In genomic region chr1:241519308-241520079, GRCh38 we compare ENCODE assay signal across 1 cellular context.
A peak's percentile ranks its signal among the peaks of the same experiment; 100 is the strongest.
TF ChIP-seq lines count a peak whose summit lies in the region.

TSS of gene FH (minus strand) at chr1:241519755. CDS start at chr1:241519722, 33 bp downstream.

TF ChIP-seq in HepG2, 621 proteins besides CTCF, POLR2A, EP300 and RAD21 (continued from another document and continues in another):
- TF ChIP-seq SP1 (IDR thresholded peaks at IDR 0.05) (no peak), SP1 (CRISPR knock-in tag; IDR thresholded peaks at IDR 0.05) (peak; percentile 84), SRSF1 (optimal IDR thresholded peaks at IDR 0.05; ENCODE audit: low read depth, low read length) (no peak), MXD3 (CRISPR knock-in tag; IDR thresholded peaks at IDR 0.05) (peak; percentile 74), ZNF496 (CRISPR knock-in tag; IDR thresholded peaks at IDR 0.05; ENCODE audit: insufficient replicate concordance) (no peak), ZNF619 (CRISPR knock-in tag; IDR thresholded peaks at IDR 0.05) (no peak; the same call in 1 of the 2 replicates), DNMT1 (CRISPR knock-in tag; IDR thresholded peaks at IDR 0.05) (peak; percentile 87; the same call in 1 of the 2 replicates), ATF7 (IDR thresholded peaks at IDR 0.05) (no peak), ATF7 (CRISPR knock-in tag; IDR thresholded peaks at IDR 0.05) (no peak), ZNF460 (CRISPR knock-in tag; IDR thresholded peaks at IDR 0.05; ENCODE audit: borderline replicate concordance) (no peak), TAF15 (IDR thresholded peaks at IDR 0.05; ENCODE audit: low read depth, low read length, poor library complexity, severe bottlenecking) (no peak), CAMTA2 (CRISPR knock-in tag; IDR thresholded peaks at IDR 0.05; ENCODE audit: borderline replicate concordance) (no peak), ZNF644 (CRISPR knock-in tag; IDR thresholded peaks at IDR 0.05; ENCODE audit: low read depth) (no peak), ZNF354B (CRISPR knock-in tag; IDR thresholded peaks at IDR 0.05) (no peak), PHF5A (CRISPR knock-in tag; IDR thresholded peaks at IDR 0.05; ENCODE audit: low read depth, unreplicated experiment) (no peak), TBX2 (CRISPR knock-in tag; IDR thresholded peaks at IDR 0.05; ENCODE audit: borderline replicate concordance) (peak; percentile 80; the same call in 1 of the 2 replicates), ZNF451 (CRISPR knock-in tag; IDR thresholded peaks at IDR 0.05) (peak; percentile 76), ZNF784 (CRISPR knock-in tag; IDR thresholded peaks at IDR 0.05; ENCODE audit: borderline replicate concordance) (no peak), ZFP90 (CRISPR knock-in tag; IDR thresholded peaks at IDR 0.05; ENCODE audit: borderline replicate concordance) (no peak; the same call in 1 of the 2 replicates), ZNF225 (CRISPR knock-in tag; IDR thresholded peaks at IDR 0.05) (0 out of 2 replicates have a peak, but pooled peaks have one; percentile 57), AHR (CRISPR knock-in tag; IDR thresholded peaks at IDR 0.05) (0 out of 2 replicates have a peak, but pooled peaks have one; percentile 30), ZFP1 (CRISPR knock-in tag; IDR thresholded peaks at IDR 0.05) (no peak), SSRP1 (CRISPR knock-in tag; IDR thresholded peaks at IDR 0.05) (no peak), NR3C1 (CRISPR knock-in tag; IDR thresholded peaks at IDR 0.05) (no peak), FOXA3 (CRISPR knock-in tag; IDR thresholded peaks at IDR 0.05) (peak; percentile 40), HOXA5 (CRISPR knock-in tag; IDR thresholded peaks at IDR 0.05) (no peak; the same call in 1 of the 2 replicates), GTF3A (CRISPR knock-in tag; conservative IDR thresholded peaks at IDR 0.05) (no peak), HBP1 (CRISPR knock-in tag; IDR thresholded peaks at IDR 0.05; ENCODE audit: low read depth) (peak; percentile 52; the same call in 1 of the 2 replicates), YEATS2 (CRISPR knock-in tag; IDR thresholded peaks at IDR 0.05; ENCODE audit: borderline replicate concordance) (peak; percentile 59), ZNF235 (CRISPR knock-in tag; IDR thresholded peaks at IDR 0.05; ENCODE audit: borderline replicate concordance) (peak; percentile 76; the same call in 1 of the 2 replicates), ZBTB33 (CRISPR knock-in tag; IDR thresholded peaks at IDR 0.05) (no peak), ZBTB44 (CRISPR knock-in tag; IDR thresholded peaks at IDR 0.05) (no peak), GPN1 (CRISPR knock-in tag; IDR thresholded peaks at IDR 0.05; ENCODE audit: borderline replicate concordance) (no peak), CSRNP1 (CRISPR knock-in tag; IDR thresholded peaks at IDR 0.05) (0 out of 2 replicates have a peak, but pooled peaks have one; percentile 52), RBM22 (optimal IDR thresholded peaks at IDR 0.05; ENCODE audit: low read length) (no peak), KLF15 (CRISPR knock-in tag; IDR thresholded peaks at IDR 0.05; ENCODE audit: borderline replicate concordance) (peak; percentile 50; the same call in 1 of the 2 replicates), ESRRA (CRISPR knock-in tag; IDR thresholded peaks at IDR 0.05; ENCODE audit: low read depth) (no peak; the same call in 1 of the 2 replicates), MATR3 (CRISPR knock-in tag; IDR thresholded peaks at IDR 0.05) (no peak), ZMYM2 (CRISPR knock-in tag; IDR thresholded peaks at IDR 0.05) (no peak), BCL6 (CRISPR knock-in tag; IDR thresholded peaks at IDR 0.05) (peak; percentile 63; the same call in 1 of the 2 replicates), ZNF768 (CRISPR knock-in tag; IDR thresholded peaks at IDR 0.05) (peak; percentile 69; the same call in 1 of the 2 replicates), ZNF34 (CRISPR knock-in tag; IDR thresholded peaks at IDR 0.05; ENCODE audit: borderline replicate concordance) (0 out of 2 replicates have a peak, but pooled peaks have one; percentile 69), NFRKB (IDR thresholded peaks at IDR 0.05) (no peak), PRPF4 (IDR thresholded peaks at IDR 0.05; ENCODE audit: low read depth, low read length, poor library complexity, severe bottlenecking) (no peak), FOXP1 (IDR thresholded peaks at IDR 0.05) (no peak), FOXP1 (CRISPR knock-in tag; IDR thresholded peaks at IDR 0.05) (no peak), ZNF800 (CRISPR knock-in tag; IDR thresholded peaks at IDR 0.05) (peak; percentile 76; the same call in 1 of the 2 replicates), ZNF430 (CRISPR knock-in tag; IDR thresholded peaks at IDR 0.05) (peak; percentile 57; the same call in 1 of the 2 replicates), PITX1 (CRISPR knock-in tag; IDR thresholded peaks at IDR 0.05) (peak; percentile 42; the same call in 1 of the 2 replicates), ZMAT5 (CRISPR knock-in tag; IDR thresholded peaks at IDR 0.05; ENCODE audit: borderline replicate concordance, low read depth) (no peak), ZMYM3 (CRISPR knock-in tag; IDR thresholded peaks at IDR 0.05) (no peak), ZBED4 (CRISPR knock-in tag; IDR thresholded peaks at IDR 0.05; ENCODE audit: borderline replicate concordance) (peak; percentile 52; the same call in 1 of the 2 replicates), ZNF549 (CRISPR knock-in tag; IDR thresholded peaks at IDR 0.05) (no peak), RFX1 (IDR thresholded peaks at IDR 0.05) (no peak), ZNF577 (CRISPR knock-in tag; IDR thresholded peaks at IDR 0.05; ENCODE audit: borderline replicate concordance, low read depth) (no peak), BRF2 (CRISPR knock-in tag; IDR thresholded peaks at IDR 0.05) (no peak)
